Comparison of ENCODE assay signal across 30 cellular contexts in the genomic region with DNA sequence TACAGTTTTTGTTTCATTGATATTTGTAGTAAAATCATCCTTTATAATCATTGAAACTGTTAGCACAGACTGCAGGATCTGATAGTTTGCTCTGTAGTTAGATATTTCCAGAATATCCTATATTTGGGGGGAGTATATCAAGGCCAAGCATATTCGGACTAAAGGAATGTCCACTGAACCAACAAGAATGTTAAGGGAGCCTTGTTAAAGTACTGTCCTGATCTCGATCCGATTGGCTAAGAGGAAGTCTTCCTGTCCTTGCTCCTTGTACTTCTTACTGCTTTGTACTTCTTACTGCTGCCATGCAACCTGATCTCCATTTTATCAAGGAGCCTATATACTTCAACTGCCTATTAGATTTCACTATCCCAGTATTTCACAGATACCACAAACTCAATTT.
DNase-seq lines count a peak whose midpoint lies in the region; ATAC-seq and TF ChIP-seq lines count a peak whose summit lies in the region.
"Had no signal": no experiment of that assay in that cellular context is flagged by ENCODE, and none has a peak within 500 bp of the region (broad histone marks: within the 10 kb centered on the region; RNA-seq: fewer than 3 reads in every experiment).

No MANE protein-coding gene starts in this region.

- H3K9me3 Mint-ChIP-seq in activated T-helper 1 cell treated with anti-CD3 and anti-CD28 coated beads, Interleukin-12 subunit alpha, Interleukin-12 subunit beta, Interleukin-2, Interleukin-4 antibody, amounts not matched to agents 30 ng/mL and 10 ng/mL and 1 ng/mL, durations not matched to agents 14 hours and 24 hours and 36 hours: no peaks in the 10 kb centered on the region
- H3K9me3 Mint-ChIP-seq: activated CD4-positive, alpha-beta T cell treated with anti-CD3 and anti-CD28 coated beads, Interleukin-2, amount 10 ng/mL, durations not matched to agents 7 days and 5 days; activated T-cell treated with anti-CD3 and anti-CD28 coated beads, Interleukin-2, amount 50 U/mL, for 24 hours; CD8-positive, alpha-beta T cell; effector memory CD8-positive, alpha-beta T cell; naive B cell had no signal

- no peak overlapping the region for H3K9ac ChIP-seq in adipocyte (ENCODE audit: low read length)

- TF ChIP-seq CTCF in cardiac muscle cell (IDR thresholded peaks at IDR 0.05; ENCODE audit: low read depth, low read length) (no peak), foreskin fibroblast (IDR thresholded peaks at IDR 0.05; ENCODE audit: low read depth, low read length) (no peak)

- H3K4me3 ChIP-seq in cardiac muscle cell (no peak overlapping the region), adipocyte (ENCODE audit: low read length) (no peak overlapping the region), foreskin fibroblast (ENCODE audit: low read depth in 1 of 2, low read length in 2 of 2) (no peak overlapping the region)
- H3K4me3 ChIP-seq: colonic mucosa, gastroesophageal sphincter, left lung, psoas muscle had no signal

- no peak overlapping the region for H3K27ac ChIP-seq in cardiac muscle cell
- H3K27ac ChIP-seq: colonic mucosa, gastroesophageal sphincter, left lung, neutrophil, psoas muscle had no signal

- ATAC-seq in left ventricle myocardium superior (no peak), HG02885 (IDR thresholded peaks at IDR 0.05; ENCODE audit: poor library complexity, unreplicated experiment) (no peak)
- ATAC-seq: CD8-positive, alpha-beta T cell; effector memory CD8-positive, alpha-beta T cell; gastroesophageal sphincter; left lung; psoas muscle had no signal

- no peaks in the 10 kb centered on the region for H3K27me3 Mint-ChIP-seq in activated T-helper 1 cell treated with anti-CD3 and anti-CD28 coated beads, Interleukin-12 subunit alpha, Interleukin-12 subunit beta, Interleukin-2, Interleukin-4 antibody, amounts not matched to agents 30 ng/mL and 10 ng/mL and 1 ng/mL, durations not matched to agents 14 hours and 24 hours and 36 hours (ENCODE audit: insufficient read depth)
- H3K27me3 Mint-ChIP-seq: activated CD4-positive, alpha-beta T cell treated with anti-CD3 and anti-CD28 coated beads, Interleukin-2, amount 10 ng/mL, durations not matched to agents 7 days and 5 days; activated T-cell treated with anti-CD3 and anti-CD28 coated beads, Interleukin-2, amount 50 U/mL, for 24 hours; B cell; effector memory CD8-positive, alpha-beta T cell; naive B cell had no signal

- H3K4me1 ChIP-seq in cardiac muscle cell (ENCODE audit: low read depth) (no peaks in the 10 kb centered on the region), adipocyte (ENCODE audit: control insufficient read depth, insufficient read depth, low read length) (no peaks in the 10 kb centered on the region)
- H3K4me1 ChIP-seq: colonic mucosa, gastroesophageal sphincter, left lung, psoas muscle had no signal

- H3K36me3 Mint-ChIP-seq in activated T-helper 1 cell treated with anti-CD3 and anti-CD28 coated beads, Interleukin-12 subunit alpha, Interleukin-12 subunit beta, Interleukin-2, Interleukin-4 antibody, amounts not matched to agents 30 ng/mL and 10 ng/mL and 1 ng/mL, durations not matched to agents 14 hours and 24 hours and 36 hours (ENCODE audit: low read depth): no peaks in the 10 kb centered on the region
- H3K36me3 Mint-ChIP-seq: naive B cell had no signal

- H3K4me1 Mint-ChIP-seq in activated T-helper 1 cell treated with anti-CD3 and anti-CD28 coated beads, Interleukin-12 subunit alpha, Interleukin-12 subunit beta, Interleukin-2, Interleukin-4 antibody, amounts not matched to agents 30 ng/mL and 10 ng/mL and 1 ng/mL, durations not matched to agents 14 hours and 24 hours and 36 hours (ENCODE audit: low read depth): no peaks in the 10 kb centered on the region
- H3K4me1 Mint-ChIP-seq: activated CD4-positive, alpha-beta T cell treated with anti-CD3 and anti-CD28 coated beads, Interleukin-2, amount 10 ng/mL, durations not matched to agents 7 days and 5 days; naive B cell had no signal

- H3K4me3 Mint-ChIP-seq in activated T-helper 1 cell treated with anti-CD3 and anti-CD28 coated beads, Interleukin-12 subunit alpha, Interleukin-12 subunit beta, Interleukin-2, Interleukin-4 antibody, amounts not matched to agents 30 ng/mL and 10 ng/mL and 1 ng/mL, durations not matched to agents 14 hours and 24 hours and 36 hours: no peak overlapping the region
- H3K4me3 Mint-ChIP-seq: activated CD4-positive, alpha-beta T cell treated with anti-CD3 and anti-CD28 coated beads, Interleukin-2, amount 10 ng/mL, durations not matched to agents 7 days and 5 days; activated T-cell treated with anti-CD3 and anti-CD28 coated beads, Interleukin-2, amount 50 U/mL, for 24 hours; B cell; CD8-positive, alpha-beta T cell; effector memory CD8-positive, alpha-beta T cell; naive B cell had no signal

- no peak overlapping the region for H3K27ac Mint-ChIP-seq in activated T-helper 1 cell treated with anti-CD3 and anti-CD28 coated beads, Interleukin-12 subunit alpha, Interleukin-12 subunit beta, Interleukin-2, Interleukin-4 antibody, amounts not matched to agents 30 ng/mL and 10 ng/mL and 1 ng/mL, durations not matched to agents 14 hours and 24 hours and 36 hours
- H3K27ac Mint-ChIP-seq: activated CD4-positive, alpha-beta T cell treated with anti-CD3 and anti-CD28 coated beads, Interleukin-2, amount 10 ng/mL, durations not matched to agents 7 days and 5 days; activated T-cell treated with anti-CD3 and anti-CD28 coated beads, Interleukin-2, amount 50 U/mL, for 24 hours; B cell; CD8-positive, alpha-beta T cell; effector memory CD8-positive, alpha-beta T cell had no signal

- no peaks in the 10 kb centered on the region for H3K9me3 ChIP-seq in cardiac muscle cell (ENCODE audit: low read depth)
- H3K9me3 ChIP-seq in adipocyte (ENCODE audit: control insufficient read depth, low read length): no peaks in the 10 kb centered on the region
- H3K9me3 ChIP-seq: colonic mucosa, gastroesophageal sphincter, left lung, neutrophil, psoas muscle had no signal

- no peaks in the 10 kb centered on the region for H3K27me3 ChIP-seq in cardiac muscle cell
- no peaks in the 10 kb centered on the region for H3K27me3 ChIP-seq in adipocyte (replicated peaks; ENCODE audit: control insufficient read depth, insufficient read depth, low read length)
- H3K27me3 ChIP-seq: colonic mucosa, gastroesophageal sphincter, left lung, neutrophil had no signal

- intact Hi-C loops in left ventricle myocardium superior (cut with micrococcal nuclease): no loop called here
- intact Hi-C loops in activated T-helper 1 cell treated with anti-CD3 and anti-CD28 coated beads, Interleukin-12 subunit alpha, Interleukin-12 subunit beta, Interleukin-2, Interleukin-4 antibody, amounts not matched to agents 30 ng/mL and 10 ng/mL and 1 ng/mL, durations not matched to agents 14 hours and 24 hours and 36 hours (cut with micrococcal nuclease): no loop called here

- DNase-seq in cardiac muscle cell (ENCODE audit: low read depth in 1 of 2, low spot score in 1 of 2) (peak; percentile 5 to 18), left ventricle myocardium superior (no peak), adipocyte (ENCODE audit: low read depth) (peak; percentile 8), foreskin fibroblast (peak; percentile 21 to 52), NCI-H526 (lab: John Stamatoyannopoulos, UW) (no peak), NCI-H1436 (lab: John Stamatoyannopoulos, UW) (no peak)
- DNase-seq in activated T-helper 1 cell treated with anti-CD3 and anti-CD28 coated beads, Interleukin-12 subunit alpha, Interleukin-12 subunit beta, Interleukin-2, Interleukin-4 antibody, amounts not matched to agents 30 ng/mL and 10 ng/mL and 1 ng/mL, durations not matched to agents 14 hours and 24 hours and 36 hours (ENCODE audit: low spot score): no peak
- DNase-seq: 8988T; activated CD4-positive, alpha-beta T cell treated with anti-CD3 and anti-CD28 coated beads, Interleukin-2, amount 10 ng/mL, durations not matched to agents 7 days and 5 days; activated gamma-delta T cell treated with Interleukin-2 at 50 U/mL for 16 hours; activated T-cell treated with anti-CD3 and anti-CD28 coated beads, Interleukin-2, amount 50 U/mL, for 24 hours; CD8-positive, alpha-beta T cell; colonic mucosa; effector memory CD8-positive, alpha-beta T cell; hippocampal formation; left lung; naive B cell; NCI-H1092 treated with DMSO at 0.1 percent for 48 hours; NCI-H1930; NCI-H2227 treated with DMSO at 0.1 percent for 48 hours; psoas muscle; SIG-M5; stimulated activated CD4-positive, alpha-beta T cell treated with anti-CD3 and anti-CD28 coated beads, Interleukin-15, amount 100 ng/mL, for 24 hours; stimulated activated naive CD4-positive, alpha-beta T cell treated with Interleukin-2 at 50 U/mL for 16 hours; SW 1271; T-helper 9 cell had no signal

- no peaks in the 10 kb centered on the region for H3K36me3 ChIP-seq in cardiac muscle cell
- H3K36me3 ChIP-seq in adipocyte (ENCODE audit: control insufficient read depth, insufficient read depth, low read length, severe bottlenecking): no peaks in the 10 kb centered on the region
- H3K36me3 ChIP-seq: colonic mucosa, gastroesophageal sphincter, left lung, neutrophil had no signal

Comparison
In these comparisons a context has a peak if more than half of its experiments do, and no peak if none do; other contexts are left out.
1. DNase-seq: peak in cardiac muscle cell (2 of 2), adipocyte (single experiment) and foreskin fibroblast (2 of 2); none in left ventricle myocardium superior (single experiment), NCI-H526 (0 of 2), activated T-helper 1 cell treated with anti-CD3 and anti-CD28 coated beads, Interleukin-12 subunit alpha, Interleukin-12 subunit beta, Interleukin-2, Interleukin-4 antibody, amounts not matched to agents 30 ng/mL and 10 ng/mL and 1 ng/mL, durations not matched to agents 14 hours and 24 hours and 36 hours (single experiment) and NCI-H1436 (single experiment).